21 cellular contexts compared by ENCODE assay signal in genomic region chr3:13783556-13783955, GRCh38.
"Had no signal": no experiment of that assay in that cellular context is flagged by ENCODE, and none has a peak within 500 bp of the region (broad histone marks: within the 10 kb centered on the region; RNA-seq: fewer than 3 reads in every experiment).

No MANE protein-coding gene starts in this region.

- H3K36me3 ChIP-seq: gastrocnemius medialis, heart left ventricle, tibial nerve, vagina had no signal

- H3K9me3 ChIP-seq: gastrocnemius medialis, heart left ventricle, tibial nerve, vagina had no signal

- DNase-seq: activated B cell treated with CpG ODN at 0.5 μM for 24 hours; activated CD4-positive, alpha-beta memory T cell treated with anti-CD3 and anti-CD28 coated beads, Interleukin-2, amount 10 ng/mL, durations not matched to agents 7 days and 5 days; activated CD4-positive, alpha-beta T cell treated with anti-CD3 and anti-CD28 coated beads for 48 hours; activated naive CD4-positive, alpha-beta T cell treated with anti-CD3 and anti-CD28 coated beads, Interleukin-2, amount 50 U/mL, for 16 hours; activated T-cell treated with anti-CD3 and anti-CD28 coated beads, Interleukin-2, amount 50 U/mL, for 1 hour; cerebellar nuclear complex; cortex of kidney; effector CD8-positive, alpha-beta T cell; gastrocnemius medialis; kidney; midbrain; occipital lobe; stimulated activated CD4-positive, alpha-beta T cell treated with anti-CD3 and anti-CD28 coated beads, Interleukin-12 subunit alpha, Interleukin-12 subunit beta, amount 100 ng/mL, for 4 hours; stimulated activated CD4-positive, alpha-beta T cell treated with anti-CD3 and anti-CD28 coated beads, Interleukin-1b, Interleukin-23, amount 100 ng/mL, for 48 hours; stimulated activated CD8-positive, alpha-beta memory T cell treated with anti-CD3 and anti-CD28 coated beads, Interleukin-4, amount 100 ng/mL, for 48 hours; stimulated activated naive CD4-positive, alpha-beta T cell treated with Interleukin-2 at 50 U/mL for 16 hours had no signal

- H3K4me3 ChIP-seq: gastrocnemius medialis, heart left ventricle, tibial nerve, vagina had no signal

- ATAC-seq: esophagus mucosa, gastrocnemius medialis, heart left ventricle, left lobe of liver had no signal

- H3K4me1 ChIP-seq: vagina had no signal

- H3K27ac ChIP-seq: gastrocnemius medialis, heart left ventricle, tibial nerve, vagina had no signal

- H3K27me3 ChIP-seq: tibial nerve, vagina had no signal
